In the genomic region with DNA sequence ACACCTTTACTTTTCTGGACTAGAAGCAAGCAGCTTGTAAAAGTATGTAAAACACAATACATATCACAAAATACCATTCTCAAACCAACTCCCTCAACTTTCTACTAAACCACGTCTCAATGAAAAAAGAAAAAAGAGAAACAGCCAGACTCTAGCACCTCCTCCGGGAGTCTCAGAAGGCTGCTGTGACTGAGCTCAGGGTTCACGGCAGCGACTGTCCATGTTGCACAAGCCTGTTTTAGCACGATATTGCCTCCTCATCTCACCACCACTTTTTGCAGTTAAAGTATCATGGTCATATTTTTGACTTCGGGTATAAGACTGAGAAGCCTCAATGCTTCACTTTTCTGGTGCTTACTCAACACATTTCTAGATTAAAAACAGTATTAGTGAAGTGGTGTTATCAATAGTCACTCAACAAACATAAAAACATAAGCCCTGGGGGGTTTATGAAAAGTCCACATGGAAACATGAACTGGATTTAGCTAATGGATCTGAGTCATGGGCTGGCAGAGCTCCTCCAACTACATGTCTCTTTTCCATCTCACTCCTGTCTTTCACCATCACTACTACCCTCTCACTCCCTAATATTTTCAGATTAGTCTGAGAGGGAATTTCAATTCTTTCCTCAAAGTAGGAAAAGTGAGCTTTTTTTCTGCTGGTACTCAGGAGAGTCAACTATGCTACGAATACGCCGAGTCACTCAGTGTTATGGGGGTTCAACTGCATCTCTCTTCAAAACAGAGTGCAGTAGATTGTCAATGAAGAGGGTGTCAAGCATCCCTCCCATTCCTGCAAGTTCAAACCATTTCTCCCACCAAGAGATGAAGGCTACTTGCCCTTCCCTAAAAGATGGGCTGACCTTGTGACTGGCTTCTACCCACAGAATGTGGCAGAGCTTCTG, we compare ENCODE assay signal across 23 cellular contexts.
"Had no signal": no experiment of that assay in that cellular context is flagged by ENCODE, and none has a peak within 500 bp of the region (broad histone marks: within the 10 kb centered on the region; RNA-seq: fewer than 3 reads in every experiment).

No MANE protein-coding gene starts in this region.

- H3K27me3 Mint-ChIP-seq: activated CD8-positive, alpha-beta T cell treated with anti-CD3 and anti-CD28 coated beads for 36 hours; activated naive CD4-positive, alpha-beta T cell treated with anti-CD3 and anti-CD28 coated beads, Interleukin-2, amount 50 U/mL, for 24 hours had no signal

- ATAC-seq: activated CD8-positive, alpha-beta T cell treated with anti-CD3 and anti-CD28 coated beads for 36 hours; activated T-cell treated with anti-CD3 and anti-CD28 coated beads, Interleukin-2, amount 50 U/mL, for 4 hours; WTC11 had no signal

- H3K4me3 Mint-ChIP-seq: activated CD8-positive, alpha-beta T cell treated with anti-CD3 and anti-CD28 coated beads for 36 hours; activated naive CD4-positive, alpha-beta T cell treated with anti-CD3 and anti-CD28 coated beads, Interleukin-2, amount 50 U/mL, for 24 hours; activated T-cell treated with anti-CD3 and anti-CD28 coated beads, Interleukin-2, amount 50 U/mL, for 4 hours; immature natural killer cell; naive B cell; T-helper 1 cell treated with Interleukin-12 subunit alpha and Interleukin-12 subunit beta and Interleukin-4 antibody, amounts not matched to agents 30 μg/mL and 1 μg/mL, for 36 hours; WTC11 had no signal

- H3K36me3 Mint-ChIP-seq: activated naive CD4-positive, alpha-beta T cell treated with anti-CD3 and anti-CD28 coated beads, Interleukin-2, amount 50 U/mL, for 24 hours; immature natural killer cell; naive B cell; WTC11 had no signal

- DNase-seq: activated CD4-positive, alpha-beta T cell treated with anti-CD3 and anti-CD28 coated beads for 4 hours; activated CD8-positive, alpha-beta T cell treated with anti-CD3 and anti-CD28 coated beads for 36 hours; activated effector memory CD4-positive, alpha-beta T cell treated with Interleukin-2 at 50 U/mL for 16 hours; activated T-cell treated with anti-CD3 and anti-CD28 coated beads, Interleukin-2, amount 50 U/mL, for 4 hours; amniotic stem cell; central memory CD4-positive, alpha-beta T cell; head of caudate nucleus; immature natural killer cell; mammary epithelial cell; naive B cell; retina; stimulated activated CD4-positive, alpha-beta T cell treated with anti-CD3 and anti-CD28 coated beads, Interleukin-15, amount 100 ng/mL, for 24 hours; stimulated activated CD4-positive, alpha-beta T cell treated with anti-CD3 and anti-CD28 coated beads, Interleukin-4, amount 100 ng/mL, for 24 hours; stimulated activated naive CD4-positive, alpha-beta T cell; transverse colon had no signal

- H3K9me3 Mint-ChIP-seq: activated CD8-positive, alpha-beta T cell treated with anti-CD3 and anti-CD28 coated beads for 36 hours; activated naive CD4-positive, alpha-beta T cell treated with anti-CD3 and anti-CD28 coated beads, Interleukin-2, amount 50 U/mL, for 24 hours; activated T-cell treated with anti-CD3 and anti-CD28 coated beads, Interleukin-2, amount 50 U/mL, for 4 hours; T-helper 1 cell treated with Interleukin-12 subunit alpha and Interleukin-12 subunit beta and Interleukin-4 antibody, amounts not matched to agents 30 μg/mL and 1 μg/mL, for 36 hours; WTC11 had no signal

- H3K9me3 ChIP-seq: esophagus muscularis mucosa, transverse colon, vagina had no signal

- H3K27ac Mint-ChIP-seq: activated CD8-positive, alpha-beta T cell treated with anti-CD3 and anti-CD28 coated beads for 36 hours; activated naive CD4-positive, alpha-beta T cell treated with anti-CD3 and anti-CD28 coated beads, Interleukin-2, amount 50 U/mL, for 24 hours; immature natural killer cell; T-helper 1 cell treated with Interleukin-12 subunit alpha and Interleukin-12 subunit beta and Interleukin-4 antibody, amounts not matched to agents 30 μg/mL and 1 μg/mL, for 36 hours; WTC11 had no signal

- H3K27ac ChIP-seq: coronary artery, esophagus muscularis mucosa, parathyroid adenoma, skin epidermis, transverse colon, vagina had no signal

- H3K4me1 ChIP-seq: parathyroid adenoma, transverse colon, vagina had no signal

- H3K36me3 ChIP-seq: esophagus muscularis mucosa, transverse colon, vagina had no signal

- H3K27me3 ChIP-seq: esophagus muscularis mucosa, transverse colon, vagina had no signal

- H3K4me3 ChIP-seq: coronary artery, esophagus muscularis mucosa, skin epidermis, transverse colon, vagina had no signal

- H3K4me1 Mint-ChIP-seq: activated naive CD4-positive, alpha-beta T cell treated with anti-CD3 and anti-CD28 coated beads, Interleukin-2, amount 50 U/mL, for 24 hours; immature natural killer cell; naive B cell had no signal
